11 cellular contexts compared by ENCODE assay signal in genomic region chr1:45713711-45714110, GRCh38.
"Had no signal": no experiment of that assay in that cellular context is flagged by ENCODE, and none has a peak within 500 bp of the region (broad histone marks: within the 10 kb centered on the region; RNA-seq: fewer than 3 reads in every experiment).

No MANE protein-coding gene starts in this region.

- H3K9me3 ChIP-seq: HAP-1 had no signal

- H3K4me3 Mint-ChIP-seq: GM23338, H9, HFFc6 had no signal

- H3K4me2 ChIP-seq: GM23338 had no signal

- H3K4me1 ChIP-seq: HAP-1 had no signal

- H3K4me1 Mint-ChIP-seq: GM23338 had no signal

- H2AFZ ChIP-seq: GM23248 had no signal

- ATAC-seq: GM23338, HCT116 had no signal

- H3K9me3 Mint-ChIP-seq: GM23338, H9, HFFc6 had no signal

- H3K9ac ChIP-seq: GM23248 had no signal

- DNase-seq: GM23248, GOT3, H7, H9, HCEC 1CT, HFFc6 had no signal

- H3K27ac ChIP-seq: GM23248 had no signal

- H3K36me3 ChIP-seq: HAP-1 had no signal

- H3K27ac Mint-ChIP-seq: GM23338, H9, HFFc6 had no signal

- H3K4me3 ChIP-seq: GM23248, GM23338, HAP-1 had no signal

- FAIRE-seq: H1, H54 had no signal
